In the genomic region with DNA sequence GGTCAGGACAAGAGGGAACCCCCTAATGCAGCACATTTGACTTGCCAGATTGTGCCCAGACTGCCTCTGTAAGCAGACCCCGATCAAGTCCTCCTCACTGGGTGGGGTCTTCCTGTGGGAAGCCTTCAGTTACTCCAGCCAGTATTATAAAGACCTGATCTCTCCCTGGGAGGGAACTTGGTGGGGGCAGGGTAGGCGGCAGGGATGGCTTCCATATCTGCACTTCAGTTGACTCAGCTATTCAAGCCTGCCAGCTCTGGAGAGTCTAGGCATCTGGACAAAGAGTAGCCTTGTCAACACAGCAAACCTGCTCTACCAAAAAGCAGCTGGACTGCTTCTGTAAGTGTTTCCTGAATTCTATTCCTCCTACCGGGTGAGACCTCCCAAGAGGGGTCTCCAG, we compare ENCODE assay signal across 16 cellular contexts. TPM values are rescaled to one million over a fixed set of nuclear protein-coding genes. Genes with fewer than 3 reads are reported as not detected.
A peak's percentile ranks its signal among the peaks of the same experiment; 100 is the strongest.
DNase-seq lines count a peak whose midpoint lies in the region; ATAC-seq and TF ChIP-seq lines count a peak whose summit lies in the region.
"Had no signal": no experiment of that assay in that cellular context is flagged by ENCODE, and none has a peak within 500 bp of the region (broad histone marks: within the 10 kb centered on the region; RNA-seq: fewer than 3 reads in every experiment).

No MANE protein-coding gene starts in this region.

- no peak for TF ChIP-seq CTCF in fibroblast of pulmonary artery (IDR thresholded peaks at IDR 0.05; ENCODE audit: low read length, missing control alignments)
- TF ChIP-seq CTCF in thyroid gland (IDR thresholded peaks at IDR 0.05): no peak

- no peaks in the 10 kb centered on the region for H3K36me3 Mint-ChIP-seq in activated T-cell treated with anti-CD3 and anti-CD28 coated beads, Interleukin-2, amount 50 U/mL, for 24 hours (ENCODE audit: low read depth)
- no peaks in the 10 kb centered on the region for H3K36me3 Mint-ChIP-seq in activated T-cell treated with anti-CD3 and anti-CD28 coated beads, Interleukin-2, amount 50 U/mL, for 4 hours (ENCODE audit: insufficient read depth)
- H3K36me3 Mint-ChIP-seq: brain had no signal

- no peak for DNase-seq in activated T-cell treated with anti-CD3 and anti-CD28 coated beads, Interleukin-2, amount 50 U/mL, for 24 hours
- no peak for DNase-seq in activated T-cell treated with anti-CD3 and anti-CD28 coated beads, Interleukin-2, amount 50 U/mL, for 1 hour
- DNase-seq in NCI-H2196 (lab: John Stamatoyannopoulos, UW; ENCODE audit: unreplicated experiment) (peak; percentile 45), fibroblast of pulmonary artery (ENCODE audit: low read depth) (peak; percentile 50), thyroid gland (peak; percentile 81 to 84), amygdala (lab: John Stamatoyannopoulos, UW) (no peak)
- no peak for DNase-seq in activated T-cell treated with anti-CD3 and anti-CD28 coated beads, Interleukin-2, amount 50 U/mL, for 4 hours
- DNase-seq: foreskin melanocyte, NCI-H2227 treated with DMSO at 0.1 percent for 48 hours, PC-9, spleen had no signal

- H3K9me3 Mint-ChIP-seq in activated T-cell treated with anti-CD3 and anti-CD28 coated beads, Interleukin-2, amount 50 U/mL, for 24 hours: no peaks in the 10 kb centered on the region
- H3K9me3 Mint-ChIP-seq in activated T-cell treated with anti-CD3 and anti-CD28 coated beads, Interleukin-2, amount 50 U/mL, for 4 hours: peaks cover 5% of the 10 kb centered on the region

- H3K4me1 ChIP-seq in thyroid gland: peaks cover 14 to 23% of the 10 kb centered on the region in 2 donors
- H3K4me1 ChIP-seq: suprapubic skin had no signal

- no peaks in the 10 kb centered on the region for H3K27me3 Mint-ChIP-seq in activated T-cell treated with anti-CD3 and anti-CD28 coated beads, Interleukin-2, amount 50 U/mL, for 24 hours
- no peaks in the 10 kb centered on the region for H3K27me3 Mint-ChIP-seq in activated T-cell treated with anti-CD3 and anti-CD28 coated beads, Interleukin-2, amount 50 U/mL, for 4 hours (ENCODE audit: low read depth)

- no peaks in the 10 kb centered on the region for H3K9me3 ChIP-seq in thyroid gland
- H3K9me3 ChIP-seq: spleen, suprapubic skin had no signal

- peak overlapping the region; percentile 88 for H3K27ac Mint-ChIP-seq in activated T-cell treated with anti-CD3 and anti-CD28 coated beads, Interleukin-2, amount 50 U/mL, for 24 hours
- H3K27ac Mint-ChIP-seq: brain had no signal

- intact Hi-C loops in thyroid gland (cut with DNase I): no loop called here

- TF ChIP-seq POLR2A in thyroid gland (IDR thresholded peaks at IDR 0.05): no peak

- H3K27ac ChIP-seq in thyroid gland: peak overlapping the region; percentile 29 to 78 (median 67)
- H3K27ac ChIP-seq: PC-9, spleen, suprapubic skin had no signal

- no peaks in the 10 kb centered on the region for H3K36me3 ChIP-seq in thyroid gland
- H3K36me3 ChIP-seq: spleen, suprapubic skin had no signal

- H3K4me1 Mint-ChIP-seq in activated T-cell treated with anti-CD3 and anti-CD28 coated beads, Interleukin-2, amount 50 U/mL, for 24 hours (ENCODE audit: low read depth): peaks cover 41% of the 10 kb centered on the region
- peaks cover 54% of the 10 kb centered on the region for H3K4me1 Mint-ChIP-seq in activated T-cell treated with anti-CD3 and anti-CD28 coated beads, Interleukin-2, amount 50 U/mL, for 4 hours (ENCODE audit: low read depth)
- H3K4me1 Mint-ChIP-seq: brain had no signal

- H3K27me3 ChIP-seq in thyroid gland: no peaks in the 10 kb centered on the region
- H3K27me3 ChIP-seq: spleen, suprapubic skin had no signal

- H3K4me3 ChIP-seq in fibroblast of pulmonary artery (replicated peaks; ENCODE audit: low read depth, low read length) (no peak overlapping the region), thyroid gland (replicated peaks in 1 of 3) (no peak overlapping the region)
- H3K4me3 ChIP-seq: PC-9, spleen, suprapubic skin had no signal

- no peak for ATAC-seq in activated T-cell treated with anti-CD3 and anti-CD28 coated beads, Interleukin-2, amount 50 U/mL, for 4 hours
- ATAC-seq in GM21390 (IDR thresholded peaks at IDR 0.05; ENCODE audit: unreplicated experiment): no peak

- WGBS in thyroid gland, 2 donors: 15 to 33% methylated on average over 2 to 3 of the region's 3 CpGs

- no peak overlapping the region for H3K4me3 Mint-ChIP-seq in activated T-cell treated with anti-CD3 and anti-CD28 coated beads, Interleukin-2, amount 50 U/mL, for 24 hours
- H3K4me3 Mint-ChIP-seq in activated T-cell treated with anti-CD3 and anti-CD28 coated beads, Interleukin-2, amount 50 U/mL, for 4 hours: no peak overlapping the region
- H3K4me3 Mint-ChIP-seq: brain had no signal

RNA-seq across cellular contexts. Expression of gene SLC25A38, which starts 21.0 kb away (rescaled TPM):
- total RNA-seq in thyroid gland: 10 to 100 TPM; 45.6 to 71.6 (median 54.9) TPM
- total RNA-seq in activated T-cell treated with anti-CD3 and anti-CD28 coated beads, Interleukin-2, amount 50 U/mL, for 4 hours: 10 to 100 TPM; 64.7 to 69.1 (median 65.3) TPM

RNA-seq across cellular contexts. Expression of gene CCR8, which starts 32.7 kb away (rescaled TPM):
- total RNA-seq in thyroid gland: not detected
- 1 to 10 TPM in 1 of 3 donors, under 1 TPM in 2; 0.40 to 1.4 (median 0.87) TPM for total RNA-seq in activated T-cell treated with anti-CD3 and anti-CD28 coated beads, Interleukin-2, amount 50 U/mL, for 4 hours
- total RNA-seq: Daoy, osteocyte, PC-9, suprapubic skin had no signal

RNA-seq across cellular contexts. Expression of gene RPSA, which starts 44.3 kb away (rescaled TPM):
- 1,000 to 10,000 TPM in 1 of 4 donors, 100 to 1,000 TPM in 3; 570 to 1,162 (median 852) TPM for total RNA-seq in thyroid gland
- total RNA-seq in activated T-cell treated with anti-CD3 and anti-CD28 coated beads, Interleukin-2, amount 50 U/mL, for 4 hours: 1,000 to 10,000 TPM; 2,416 to 2,801 (median 2,677) TPM

Comparison
In these comparisons a context has a peak if more than half of its experiments do, and no peak if none do; other contexts are left out.
1. DNase-seq: peak in NCI-H2196 (single experiment), fibroblast of pulmonary artery (single experiment) and thyroid gland (2 of 2); none in activated T-cell treated with anti-CD3 and anti-CD28 coated beads, Interleukin-2, amount 50 U/mL, for 24 hours (single experiment), activated T-cell treated with anti-CD3 and anti-CD28 coated beads, Interleukin-2, amount 50 U/mL, for 1 hour (single experiment), activated T-cell treated with anti-CD3 and anti-CD28 coated beads, Interleukin-2, amount 50 U/mL, for 4 hours (single experiment) and amygdala (0 of 56).